ENCODE assay signal across 19 cellular contexts in the genomic region with DNA sequence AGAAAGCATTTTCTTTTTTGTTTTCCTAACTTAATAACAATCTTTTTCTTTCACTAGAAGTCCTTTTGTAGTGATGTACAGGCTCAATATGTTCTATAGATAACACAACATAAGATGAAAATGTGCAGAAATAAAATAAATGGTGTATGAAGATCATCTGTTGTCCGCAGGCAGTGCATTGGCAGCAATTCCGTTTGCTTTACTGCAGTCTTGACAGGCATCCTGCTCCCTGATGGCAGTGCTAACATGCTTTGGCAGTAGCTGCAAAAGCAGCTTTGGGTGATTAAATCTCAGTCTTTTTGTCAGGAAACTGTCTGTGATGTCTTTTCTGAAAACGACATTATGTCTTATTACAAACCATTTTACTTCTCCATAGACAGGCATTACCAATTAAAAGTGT.
"Had no signal": no experiment of that assay in that cellular context is flagged by ENCODE, and none has a peak within 500 bp of the region (broad histone marks: within the 10 kb centered on the region; RNA-seq: fewer than 3 reads in every experiment).

No MANE protein-coding gene starts in this region.

- H3K4me3 ChIP-seq: transverse colon, uterus had no signal

- H3K4me1 Mint-ChIP-seq: activated CD4-positive, alpha-beta T cell treated with anti-CD3 and anti-CD28 coated beads, Interleukin-2, amount 10 ng/mL, durations not matched to agents 24 days and 14 days; nephron progenitor cell had no signal

- H3K27me3 Mint-ChIP-seq: activated CD4-positive, alpha-beta T cell treated with anti-CD3 and anti-CD28 coated beads, Interleukin-2, amount 10 ng/mL, durations not matched to agents 24 days and 14 days; progenitor cell of endocrine pancreas; stimulated activated naive CD8-positive, alpha-beta T cell treated with anti-CD3 and anti-CD28 coated beads, Interleukin-15, Interleukin-2, amounts not matched to agents 100 ng/mL and 50 ng/mL, for 24 hours had no signal

- H3K4me3 Mint-ChIP-seq: activated CD4-positive, alpha-beta T cell treated with anti-CD3 and anti-CD28 coated beads, Interleukin-2, amount 10 ng/mL, durations not matched to agents 24 days and 14 days; activated CD8-positive, alpha-beta T cell treated with anti-CD3 and anti-CD28 coated beads, Interleukin-2, amount 10 ng/mL, durations not matched to agents 7 days and 5 days; activated naive CD4-positive, alpha-beta T cell treated with anti-CD3 and anti-CD28 coated beads for 36 hours; activated T-cell treated with anti-CD3 and anti-CD28 coated beads, Interleukin-2, amount 50 U/mL, for 4 hours; nephron progenitor cell; stimulated activated naive CD8-positive, alpha-beta T cell treated with anti-CD3 and anti-CD28 coated beads, Interleukin-15, Interleukin-2, amounts not matched to agents 100 ng/mL and 50 ng/mL, for 24 hours had no signal

- H3K36me3 ChIP-seq: brain microvascular endothelial cell, transverse colon, uterus had no signal

- H3K27ac Mint-ChIP-seq: activated CD4-positive, alpha-beta T cell treated with anti-CD3 and anti-CD28 coated beads, Interleukin-2, amount 10 ng/mL, durations not matched to agents 24 days and 14 days; activated CD8-positive, alpha-beta T cell treated with anti-CD3 and anti-CD28 coated beads, Interleukin-2, amount 10 ng/mL, durations not matched to agents 7 days and 5 days; activated naive CD4-positive, alpha-beta T cell treated with anti-CD3 and anti-CD28 coated beads for 36 hours; nephron progenitor cell; progenitor cell of endocrine pancreas; stimulated activated naive CD8-positive, alpha-beta T cell treated with anti-CD3 and anti-CD28 coated beads, Interleukin-15, Interleukin-2, amounts not matched to agents 100 ng/mL and 50 ng/mL, for 24 hours had no signal

- DNase-seq: activated CD4-positive, alpha-beta T cell treated with anti-CD3 and anti-CD28 coated beads, Interleukin-2, amount 10 ng/mL, durations not matched to agents 24 days and 14 days; activated CD4-positive, CD25-positive, alpha-beta regulatory T cell; activated CD8-positive, alpha-beta memory T cell treated with anti-CD3 and anti-CD28 coated beads, Interleukin-2, amount 50 U/mL, for 4 hours; activated CD8-positive, alpha-beta T cell treated with anti-CD3 and anti-CD28 coated beads, Interleukin-2, amount 10 ng/mL, durations not matched to agents 7 days and 5 days; activated naive CD4-positive, alpha-beta T cell treated with anti-CD3 and anti-CD28 coated beads for 36 hours; activated T-cell treated with anti-CD3 and anti-CD28 coated beads, Interleukin-2, amount 50 U/mL, for 4 hours; brain microvascular endothelial cell; central memory CD4-positive, alpha-beta T cell; cortex of kidney; erythroblast; kidney glomerular epithelial cell; left ventricle myocardium superior; nephron progenitor cell; right cardiac atrium; T-helper 9 cell; transverse colon; uterus had no signal

- H3K4me1 ChIP-seq: transverse colon, uterus had no signal

- H3K27me3 ChIP-seq: brain microvascular endothelial cell, transverse colon, uterus had no signal

- H3K27ac ChIP-seq: brain microvascular endothelial cell, transverse colon, uterus had no signal

- H3K9me3 Mint-ChIP-seq: activated CD4-positive, alpha-beta T cell treated with anti-CD3 and anti-CD28 coated beads, Interleukin-2, amount 10 ng/mL, durations not matched to agents 24 days and 14 days; activated naive CD4-positive, alpha-beta T cell treated with anti-CD3 and anti-CD28 coated beads for 36 hours; nephron progenitor cell; stimulated activated naive CD8-positive, alpha-beta T cell treated with anti-CD3 and anti-CD28 coated beads, Interleukin-15, Interleukin-2, amounts not matched to agents 100 ng/mL and 50 ng/mL, for 24 hours had no signal

- H3K9me3 ChIP-seq: transverse colon, uterus had no signal
